Comparison of ENCODE assay signal across 23 cellular contexts in the genomic region with DNA sequence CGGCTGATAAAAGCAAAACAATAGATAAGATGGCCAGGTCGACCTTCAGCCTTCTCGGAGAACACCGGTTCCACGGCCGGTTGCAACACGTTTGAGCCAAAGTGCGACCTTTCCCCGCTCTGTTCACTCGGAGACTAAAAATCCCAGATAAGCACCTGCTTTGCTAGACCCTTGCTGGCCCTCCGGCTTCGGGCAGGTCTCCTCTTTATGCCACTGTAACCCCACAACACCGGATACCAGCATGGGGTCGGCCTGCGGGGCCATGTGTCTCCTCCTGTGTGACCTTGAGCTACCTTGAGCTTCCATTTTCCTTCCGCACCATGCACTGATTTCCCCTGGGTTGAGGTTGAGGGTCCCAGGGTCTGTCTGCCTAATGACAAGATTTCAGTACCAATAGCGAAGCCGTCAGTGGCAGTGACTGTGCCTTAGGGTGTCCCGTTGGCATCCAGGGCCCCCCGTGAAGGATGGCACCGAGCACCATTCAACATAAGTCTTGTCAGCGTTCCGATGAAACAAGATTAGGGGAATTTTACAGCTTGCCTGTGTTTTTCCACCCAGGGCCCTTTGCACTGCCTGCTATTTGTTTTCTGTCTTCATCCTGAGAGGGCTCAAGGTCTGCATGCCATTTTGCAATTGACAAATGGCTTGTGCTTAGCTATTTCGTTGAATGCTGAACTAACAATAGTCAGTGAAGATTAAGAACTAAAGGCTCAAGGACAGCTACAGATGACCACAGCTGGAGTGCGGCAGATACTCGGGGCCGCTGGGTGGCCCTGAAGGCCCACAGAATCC.
DNase-seq lines count a peak whose midpoint lies in the region; ATAC-seq and TF ChIP-seq lines count a peak whose summit lies in the region.
"Had no signal": no experiment of that assay in that cellular context is flagged by ENCODE, and none has a peak within 500 bp of the region (broad histone marks: within the 10 kb centered on the region; RNA-seq: fewer than 3 reads in every experiment).

No MANE protein-coding gene starts in this region.

- H3K36me3 ChIP-seq in aorta (ENCODE audit: control insufficient read depth in 1 of 2, insufficient read depth in 2 of 2, low read length in 1 of 2) = no peaks in the 10 kb centered on the region

- intact Hi-C loops in natural killer cell (cut with micrococcal nuclease) = no loop called here
- intact Hi-C loops in right cardiac atrium (cut with DNase I) = no loop called here
- intact Hi-C loops in aorta (cut with DNase I) = no loop called here

- no peaks in the 10 kb centered on the region for H3K9me3 Mint-ChIP-seq in natural killer cell treated with Interleukin-12 subunit alpha and Interleukin-12 subunit beta and Interleukin-15 and Interleukin-18, amount 100 ng/mL, for 72 hours
- H3K9me3 Mint-ChIP-seq in natural killer cell (no peaks in the 10 kb centered on the region), neural crest cell (no peaks in the 10 kb centered on the region)
- H3K9me3 Mint-ChIP-seq: activated naive CD4-positive, alpha-beta T cell treated with anti-CD3 and anti-CD28 coated beads, Interleukin-2, amount 50 U/mL, for 72 hours had no signal

- WGBS in right cardiac atrium = 94% methylated on average over 27 of the region's 27 CpGs
- WGBS in aorta, 2 donors = 88 to 90% methylated on average over 27 of the region's 27 CpGs

- peak; percentile 35 for DNase-seq in natural killer cell treated with Interleukin-12 subunit alpha and Interleukin-12 subunit beta and Interleukin-15 and Interleukin-18, amount 100 ng/mL, for 72 hours (ENCODE audit: low spot score)
- DNase-seq in natural killer cell (no peak), right cardiac atrium (peak; percentile 8 to 33 (median 24)), neural crest cell (ENCODE audit: low read depth, low spot score) (no peak), aorta (peak; percentile 30 to 68), MV-4-11 (lab: John Stamatoyannopoulos, UW) (no peak), NCI-H748 treated with DMSO at 0.1 percent for 48 hours (lab: John Stamatoyannopoulos, UW) (no peak), HuH-7 (ENCODE audit: low spot score) (no peak)
- DNase-seq: cerebellar nuclear complex; GOT3; kidney glomerular epithelial cell; NCI-H187 treated with DMSO at 0.1 percent for 48 hours; NCI-H2227 treated with DMSO at 0.1 percent for 48 hours; NCI-H774; stimulated activated CD4-positive, alpha-beta T cell treated with anti-CD3 and anti-CD28 coated beads, Interleukin-12 subunit alpha, Interleukin-12 subunit beta, amount 100 ng/mL, for 4 hours; stimulated activated CD4-positive, alpha-beta T cell treated with anti-CD3 and anti-CD28 coated beads, Interleukin-4, amount 100 ng/mL, for 24 hours; stimulated activated naive CD4-positive, alpha-beta T cell; SW 1271; T1000 had no signal

- H3K4me3 Mint-ChIP-seq in natural killer cell treated with Interleukin-12 subunit alpha and Interleukin-12 subunit beta and Interleukin-15 and Interleukin-18, amount 100 ng/mL, for 72 hours = no peak overlapping the region
- H3K4me3 Mint-ChIP-seq in natural killer cell = no peak overlapping the region
- H3K4me3 Mint-ChIP-seq in neural crest cell = no peak overlapping the region

- H3K9me3 ChIP-seq in right cardiac atrium (ENCODE audit: control insufficient read depth, low read length) (no peaks in the 10 kb centered on the region), aorta (ENCODE audit: control insufficient read depth, low read length) (no peaks in the 10 kb centered on the region)

- no peak overlapping the region for H3K4me3 ChIP-seq in right cardiac atrium (ENCODE audit: low read length)
- H3K4me3 ChIP-seq in aorta (ENCODE audit: low read length in 2 of 2) = no peak overlapping the region
- H3K4me3 ChIP-seq: dorsolateral prefrontal cortex had no signal

- H3K27me3 ChIP-seq in right cardiac atrium (ENCODE audit: control insufficient read depth, insufficient read depth) = no peaks in the 10 kb centered on the region
- no peaks in the 10 kb centered on the region for H3K27me3 ChIP-seq in aorta (ENCODE audit: control insufficient read depth in 1 of 2, insufficient read depth in 2 of 2, low read length in 1 of 2)
- H3K27me3 ChIP-seq: dorsolateral prefrontal cortex had no signal

- H3K27ac ChIP-seq in right cardiac atrium (ENCODE audit: low read length) (no peak overlapping the region), aorta (ENCODE audit: low read depth in 1 of 2, low read length in 2 of 2) (no peak overlapping the region)
- H3K27ac ChIP-seq: C4-2B, KMS-11 had no signal

- no peaks in the 10 kb centered on the region for H3K4me1 Mint-ChIP-seq in natural killer cell treated with Interleukin-12 subunit alpha and Interleukin-12 subunit beta and Interleukin-15 and Interleukin-18, amount 100 ng/mL, for 72 hours (ENCODE audit: low read depth in 2 of 2)
- peaks cover 0 to 5% of the 10 kb centered on the region in 2 donors for H3K4me1 Mint-ChIP-seq in natural killer cell
- H3K4me1 Mint-ChIP-seq in neural crest cell = peaks cover 13% of the 10 kb centered on the region

- no peaks in the 10 kb centered on the region for H3K36me3 Mint-ChIP-seq in natural killer cell treated with Interleukin-12 subunit alpha and Interleukin-12 subunit beta and Interleukin-15 and Interleukin-18, amount 100 ng/mL, for 72 hours
- no peaks in the 10 kb centered on the region for H3K36me3 Mint-ChIP-seq in natural killer cell
- no peaks in the 10 kb centered on the region for H3K36me3 Mint-ChIP-seq in neural crest cell (ENCODE audit: low read depth)
- H3K36me3 Mint-ChIP-seq: activated naive CD4-positive, alpha-beta T cell treated with anti-CD3 and anti-CD28 coated beads, Interleukin-2, amount 50 U/mL, for 72 hours had no signal

- no peaks in the 10 kb centered on the region for H3K27me3 Mint-ChIP-seq in natural killer cell treated with Interleukin-12 subunit alpha and Interleukin-12 subunit beta and Interleukin-15 and Interleukin-18, amount 100 ng/mL, for 72 hours
- H3K27me3 Mint-ChIP-seq in natural killer cell (ENCODE audit: low read depth in 2 of 2) = no peaks in the 10 kb centered on the region
- H3K27me3 Mint-ChIP-seq in neural crest cell (ENCODE audit: low read depth) = no peaks in the 10 kb centered on the region

- H3K27ac Mint-ChIP-seq in natural killer cell treated with Interleukin-12 subunit alpha and Interleukin-12 subunit beta and Interleukin-15 and Interleukin-18, amount 100 ng/mL, for 72 hours = no peak overlapping the region
- H3K27ac Mint-ChIP-seq in natural killer cell (no peak overlapping the region), neural crest cell (ENCODE audit: unreplicated experiment) (peak overlapping the region; percentile 96)
- H3K27ac Mint-ChIP-seq: activated naive CD4-positive, alpha-beta T cell treated with anti-CD3 and anti-CD28 coated beads, Interleukin-2, amount 50 U/mL, for 72 hours had no signal

- no peak for TF ChIP-seq CTCF in natural killer cell (IDR thresholded peaks at IDR 0.05)
- no peak for TF ChIP-seq CTCF in neural crest cell (conservative IDR thresholded peaks at IDR 0.05)

- no peak for ATAC-seq in natural killer cell treated with Interleukin-12 subunit alpha and Interleukin-12 subunit beta and Interleukin-15 and Interleukin-18, amount 100 ng/mL, for 72 hours
- ATAC-seq in natural killer cell = no peak
- ATAC-seq in right cardiac atrium = no peak
- no peak for ATAC-seq in aorta (ENCODE audit: low FRiP score)
- ATAC-seq: activated naive CD4-positive, alpha-beta T cell treated with anti-CD3 and anti-CD28 coated beads, Interleukin-2, amount 50 U/mL, for 72 hours had no signal

- no peaks in the 10 kb centered on the region for H3K4me1 ChIP-seq in right cardiac atrium (ENCODE audit: control insufficient read depth, insufficient read depth, low read length)
- H3K4me1 ChIP-seq in aorta (ENCODE audit: control insufficient read depth in 1 of 2, insufficient read depth in 2 of 2, low read length in 2 of 2) = no peaks in the 10 kb centered on the region

Comparison
In these comparisons a context has a peak if more than half of its experiments do, and no peak if none do; other contexts are left out.
1. DNase-seq: peak in natural killer cell treated with Interleukin-12 subunit alpha and Interleukin-12 subunit beta and Interleukin-15 and Interleukin-18, amount 100 ng/mL, for 72 hours (single experiment), right cardiac atrium (3 of 3) and aorta (2 of 2); none in natural killer cell (single experiment), neural crest cell (single experiment), MV-4-11 (single experiment), NCI-H748 treated with DMSO at 0.1 percent for 48 hours (single experiment) and HuH-7 (single experiment).